14 cellular contexts compared by ENCODE assay signal in genomic region chr3:155553800-155554199, GRCh38.
A peak's percentile ranks its signal among the peaks of the same experiment; 100 is the strongest.
DNase-seq lines count a peak whose midpoint lies in the region; ATAC-seq, FAIRE-seq and TF ChIP-seq lines count a peak whose summit lies in the region.
"Had no signal": no experiment of that assay in that cellular context is flagged by ENCODE, and none has a peak within 500 bp of the region (broad histone marks: within the 10 kb centered on the region; RNA-seq: fewer than 3 reads in every experiment).

No MANE protein-coding gene starts in this region.

- H3K4me1 Mint-ChIP-seq in Caco-2 (ENCODE audit: low read depth, unreplicated experiment) = peaks cover 21% of the 10 kb centered on the region
- H3K4me1 Mint-ChIP-seq in activated naive CD8-positive, alpha-beta T cell treated with anti-CD3 and anti-CD28 coated beads, Interleukin-2, amount 50 U/mL, for 24 hours = peaks cover 32% of the 10 kb centered on the region

- intact Hi-C loops in Caco-2 (cut with micrococcal nuclease; ENCODE audit: unreplicated experiment) (loop anchor here (2.0 kb wide), 1 partner anchor 141 kb away; no protein-coding TSS in a partner anchor), transverse colon (cut with DNase I; ENCODE audit: low total_unique reads) (no loop called here)

- H3K4me3 ChIP-seq in Caco-2 (ENCODE audit: low read depth, low read length) (no peak overlapping the region), transverse colon (no peak overlapping the region)

- peak overlapping the region; percentile 43 for H3K27ac Mint-ChIP-seq in Caco-2 (ENCODE audit: unreplicated experiment)
- peak overlapping the region; percentile 2 for H3K27ac Mint-ChIP-seq in activated naive CD8-positive, alpha-beta T cell treated with anti-CD3 and anti-CD28 coated beads, Interleukin-2, amount 50 U/mL, for 24 hours
- H3K27ac Mint-ChIP-seq: CD8-positive, alpha-beta T cell had no signal

- POLR2A ChIA-PET in Caco-2 (lab: Charles Lee) (no interaction called here), HEK293T (lab: Yijun Ruan, JAX) (no interaction called here)

- ATAC-seq in HG03378 (IDR thresholded peaks at IDR 0.05; ENCODE audit: unreplicated experiment) = peak; percentile 32
- ATAC-seq in activated naive CD8-positive, alpha-beta T cell treated with anti-CD3 and anti-CD28 coated beads, Interleukin-2, amount 50 U/mL, for 24 hours = peak; percentile 74
- ATAC-seq in HG02970 (IDR thresholded peaks at IDR 0.05; ENCODE audit: low FRiP score, unreplicated experiment) = no peak
- ATAC-seq: CD8-positive, alpha-beta T cell; SK-N-SH treated with all-trans-retinoic acid at 6 μM for 48 hours had no signal

- in situ Hi-C loops in transverse colon (cut with MboI; ENCODE audit: low pct_ligation_motif_present in 1 of 4, low pct_unique_long_range_greater_than_20kb in 1 of 4, low sequenced_read_pairs in 3 of 4) = no loop called here

- CTCF ChIA-PET in Caco-2 (lab: Charles Lee) (no interaction called here), HEK293T (lab: Yijun Ruan, JAX) (no interaction called here)

- no peaks in the 10 kb centered on the region for H3K36me3 Mint-ChIP-seq in Caco-2 (ENCODE audit: insufficient read depth, unreplicated experiment)
- H3K36me3 Mint-ChIP-seq in activated naive CD8-positive, alpha-beta T cell treated with anti-CD3 and anti-CD28 coated beads, Interleukin-2, amount 50 U/mL, for 24 hours (ENCODE audit: low read depth) = no peaks in the 10 kb centered on the region
- H3K36me3 Mint-ChIP-seq: CD8-positive, alpha-beta T cell had no signal

- H3K9me3 ChIP-seq in Caco-2 (0 out of 2 replicates have a peak, but pooled peaks cover 2% of the 10 kb centered on the region), transverse colon (no peaks in the 10 kb centered on the region)

- TF ChIP-seq CTCF in Caco-2 (IDR thresholded peaks at IDR 0.05; ENCODE audit: insufficient read depth in 1 of 2, low read depth in 1 of 2, low read length in 1 of 2, severe bottlenecking in 1 of 2, unreplicated experiment in 1 of 2) = no peak
- TF ChIP-seq CTCF in transverse colon (IDR thresholded peaks at IDR 0.05) = no peak

- TF ChIP-seq EP300 in transverse colon (IDR thresholded peaks at IDR 0.05; ENCODE audit: low read depth) = no peak

- H3K27me3 ChIP-seq in Caco-2 (replicated peaks; ENCODE audit: control insufficient read depth, insufficient read depth, low read length) (no peaks in the 10 kb centered on the region), transverse colon (no peaks in the 10 kb centered on the region)

- BruUV-seq in Caco-2 (replicated peaks; lab: Mats Ljungman, UMichigan) = no TSS peak

- peaks cover 19% of the 10 kb centered on the region for H3K4me1 ChIP-seq in Caco-2
- H3K4me1 ChIP-seq in transverse colon = peaks cover 0 to 6% (median 0%) of the 10 kb centered on the region in 4 donors

- H3K36me3 ChIP-seq in Caco-2 (ENCODE audit: control insufficient read depth, insufficient read depth, low read length) (no peaks in the 10 kb centered on the region), transverse colon (no peaks in the 10 kb centered on the region)

- H3K9me3 Mint-ChIP-seq in Caco-2 (ENCODE audit: unreplicated experiment) = no peaks in the 10 kb centered on the region
- H3K9me3 Mint-ChIP-seq in activated naive CD8-positive, alpha-beta T cell treated with anti-CD3 and anti-CD28 coated beads, Interleukin-2, amount 50 U/mL, for 24 hours = no peaks in the 10 kb centered on the region
- H3K9me3 Mint-ChIP-seq: CD8-positive, alpha-beta T cell had no signal

- no peak for TF ChIP-seq POLR2A in transverse colon (IDR thresholded peaks at IDR 0.05)

- whole genome bisulfite sequencing in transverse colon (ENCODE audit: low coverage in 1 of 2), 2 donors = 58 to 76% methylated on average over 2 to 4 of the region's 4 CpGs

- DNase-seq in Caco-2 (no peak), GM19239 (ENCODE audit: insufficient read length, low spot score) (no peak), transverse colon (no peak), HEK293T (ENCODE audit: extremely low spot score) (no peak), epidermal melanocyte (ENCODE audit: insufficient read length, low spot score) (no peak)
- no peak for DNase-seq in activated naive CD8-positive, alpha-beta T cell treated with anti-CD3 and anti-CD28 coated beads, Interleukin-2, amount 50 U/mL, for 24 hours
- DNase-seq: activated effector memory CD4-positive, alpha-beta T cell treated with anti-CD3 and anti-CD28 coated beads, Interleukin-2, amount 50 U/mL, for 16 hours; CD8-positive, alpha-beta T cell; GOT3; NCI-H146 had no signal

- H3K27ac ChIP-seq in transverse colon = no peak overlapping the region

- peak; percentile 89 for FAIRE-seq in GM19239 (lab: Jason Lieb, UNC)
- FAIRE-seq: islet of Langerhans had no signal

- H3K4me3 Mint-ChIP-seq in Caco-2 (ENCODE audit: unreplicated experiment) = no peak overlapping the region
- H3K4me3 Mint-ChIP-seq in activated naive CD8-positive, alpha-beta T cell treated with anti-CD3 and anti-CD28 coated beads, Interleukin-2, amount 50 U/mL, for 24 hours = peak overlapping the region; percentile 2
- H3K4me3 Mint-ChIP-seq: CD8-positive, alpha-beta T cell had no signal

- H3K27me3 Mint-ChIP-seq in Caco-2 (ENCODE audit: insufficient read depth, unreplicated experiment) = no peaks in the 10 kb centered on the region
- no peaks in the 10 kb centered on the region for H3K27me3 Mint-ChIP-seq in activated naive CD8-positive, alpha-beta T cell treated with anti-CD3 and anti-CD28 coated beads, Interleukin-2, amount 50 U/mL, for 24 hours

TF ChIP-seq in HEK293T, 16 proteins besides CTCF, POLR2A, EP300 and RAD21:
- TF ChIP-seq FOXM1 (IDR thresholded peaks at IDR 0.05; ENCODE audit: borderline replicate concordance) = no peak
- TF ChIP-seq CTBP1 (IDR thresholded peaks at IDR 0.05; ENCODE audit: borderline replicate concordance) = no peak
- no peak for TF ChIP-seq ZNF384 (IDR thresholded peaks at IDR 0.05)
- no peak for TF ChIP-seq LEF1 (IDR thresholded peaks at IDR 0.05; ENCODE audit: borderline replicate concordance)
- no peak for TF ChIP-seq TARDBP (IDR thresholded peaks at IDR 0.05)
- no peak for TF ChIP-seq SUZ12 (IDR thresholded peaks at IDR 0.05)
- no peak for TF ChIP-seq HDGF (IDR thresholded peaks at IDR 0.05; ENCODE audit: borderline replicate concordance)
- no peak for TF ChIP-seq FOXK2 (IDR thresholded peaks at IDR 0.05)
- no peak for TF ChIP-seq ARNT (IDR thresholded peaks at IDR 0.05)
